ENCODE assay signal across 19 cellular contexts in the genomic region with DNA sequence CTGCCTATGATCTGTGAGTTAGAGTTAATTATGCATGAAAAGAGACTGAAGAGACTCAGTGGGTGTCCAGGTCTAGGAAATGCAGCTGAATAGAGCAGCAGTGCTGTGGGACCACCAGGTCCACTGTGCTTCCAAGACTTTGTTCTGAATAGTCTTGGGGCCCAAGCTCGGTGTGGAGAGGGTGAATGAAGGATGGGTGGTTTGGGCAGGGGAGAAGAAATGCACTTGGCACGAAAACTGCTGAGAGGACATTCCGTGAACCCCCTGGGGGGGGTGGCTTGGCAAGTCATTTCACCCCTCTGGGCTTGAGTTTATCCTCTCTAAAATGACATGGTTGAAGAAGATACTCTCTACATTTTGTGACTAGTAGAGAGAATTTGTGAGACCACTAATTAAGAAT. TPM values are rescaled to one million over a fixed set of nuclear protein-coding genes. Genes with fewer than 3 reads are reported as not detected.
DNase-seq lines count a peak whose midpoint lies in the region; ATAC-seq and TF ChIP-seq lines count a peak whose summit lies in the region.
"Had no signal": no experiment of that assay in that cellular context is flagged by ENCODE, and none has a peak within 500 bp of the region (broad histone marks: within the 10 kb centered on the region; RNA-seq: fewer than 3 reads in every experiment).

No MANE protein-coding gene starts in this region.

- peaks cover 0 to 4% of the 10 kb centered on the region in 2 donors for H3K9me3 Mint-ChIP-seq in activated T-cell treated with anti-CD3 and anti-CD28 coated beads, Interleukin-2, amount 50 U/mL, for 72 hours
- H3K9me3 Mint-ChIP-seq in activated T-helper 2 cell treated with anti-CD3 and anti-CD28 coated beads, Interferon-gamma antibody, Interleukin-2, Interleukin-4, amounts not matched to agents 10 μg/mL and 5 μg/mL and 100 μg/mL, durations not matched to agents 14 hours and 24 hours and 36 hours: no peaks in the 10 kb centered on the region

- peaks cover 4% of the 10 kb centered on the region for H3K79me1 ChIP-seq in trophoblast cell (ENCODE audit: low read length)

- peaks cover 29% of the 10 kb centered on the region for H3K4me1 Mint-ChIP-seq in activated T-cell treated with anti-CD3 and anti-CD28 coated beads, Interleukin-2, amount 50 U/mL, for 72 hours (ENCODE audit: low read depth)
- peaks cover 17% of the 10 kb centered on the region for H3K4me1 Mint-ChIP-seq in activated T-helper 2 cell treated with anti-CD3 and anti-CD28 coated beads, Interferon-gamma antibody, Interleukin-2, Interleukin-4, amounts not matched to agents 10 μg/mL and 5 μg/mL and 100 μg/mL, durations not matched to agents 14 hours and 24 hours and 36 hours (ENCODE audit: low read depth)

- H3K4me1 ChIP-seq in KMS-11 (ENCODE audit: low read depth, poor library complexity, severe bottlenecking) (peaks cover 47% of the 10 kb centered on the region), trophoblast cell (ENCODE audit: control insufficient read depth in 1 of 2, insufficient read depth in 2 of 2, low read length in 2 of 2) (peaks cover 0 to 5% of the 10 kb centered on the region in 2 experiments), PC-3 (ENCODE audit: insufficient read depth, low read length) (no peaks in the 10 kb centered on the region)
- H3K4me1 ChIP-seq: sigmoid colon, vagina had no signal

- H3K27ac ChIP-seq in KMS-11 (peak overlapping the region; percentile 99), trophoblast cell (ENCODE audit: low read depth, low read length) (no peak overlapping the region), PC-3 (ENCODE audit: low read length) (no peak overlapping the region), dorsolateral prefrontal cortex (no peak overlapping the region)
- H3K27ac ChIP-seq: vagina had no signal

- no peak overlapping the region for H3K4ac ChIP-seq in trophoblast cell (ENCODE audit: low read depth, low read length)

- DNase-seq in activated T-cell treated with anti-CD3 and anti-CD28 coated beads, Interleukin-2, amount 50 U/mL, for 72 hours: peak in 1 of 2 donors; percentile 37
- DNase-seq in activated T-cell treated with anti-CD3 and anti-CD28 coated beads for 4 hours: no peak
- no peak for DNase-seq in activated T-helper 2 cell treated with anti-CD3 and anti-CD28 coated beads, Interferon-gamma antibody, Interleukin-2, Interleukin-4, amounts not matched to agents 10 μg/mL and 5 μg/mL and 100 μg/mL, durations not matched to agents 14 hours and 24 hours and 36 hours (ENCODE audit: low spot score)
- no peak for DNase-seq in trophoblast cell
- no peak for DNase-seq in PC-3
- DNase-seq in dorsolateral prefrontal cortex: no peak
- DNase-seq: activated CD4-positive, CD25-positive, alpha-beta regulatory T cell; amygdala; effector CD4-positive, alpha-beta T cell; esophagus squamous epithelium; GOT3; NCI-H1436 treated with DMSO at 0.1 percent for 48 hours; NCI-H446; Right ventricle myocardium superior; sigmoid colon; substantia nigra had no signal

- ATAC-seq in activated T-cell treated with anti-CD3 and anti-CD28 coated beads, Interleukin-2, amount 50 U/mL, for 72 hours (replicated peaks in 1 of 2): peak in 1 of 2 donors; percentile 6
- no peak for ATAC-seq in PC-3
- ATAC-seq in GM19467 (IDR thresholded peaks at IDR 0.05; ENCODE audit: unreplicated experiment): no peak

- H3K27me3 ChIP-seq in KMS-11 (ENCODE audit: insufficient read depth, low read depth) (no peaks in the 10 kb centered on the region), trophoblast cell (ENCODE audit: insufficient read depth, low read length) (no peaks in the 10 kb centered on the region), PC-3 (ENCODE audit: low read length) (no peaks in the 10 kb centered on the region), dorsolateral prefrontal cortex (no peaks in the 10 kb centered on the region)
- H3K27me3 ChIP-seq: esophagus squamous epithelium, sigmoid colon, vagina had no signal

- no peak overlapping the region for H2BK5ac ChIP-seq in trophoblast cell (ENCODE audit: low read depth, low read length, poor library complexity)

- no peaks in the 10 kb centered on the region for H3K27me3 Mint-ChIP-seq in activated T-cell treated with anti-CD3 and anti-CD28 coated beads, Interleukin-2, amount 50 U/mL, for 72 hours (ENCODE audit: low read depth)
- no peaks in the 10 kb centered on the region for H3K27me3 Mint-ChIP-seq in activated T-helper 2 cell treated with anti-CD3 and anti-CD28 coated beads, Interferon-gamma antibody, Interleukin-2, Interleukin-4, amounts not matched to agents 10 μg/mL and 5 μg/mL and 100 μg/mL, durations not matched to agents 14 hours and 24 hours and 36 hours (ENCODE audit: low read depth)

- H3K9ac ChIP-seq in KMS-11 (peak overlapping the region; percentile 78; the same call in 1 of the 2 replicates), trophoblast cell (ENCODE audit: low read length) (no peak overlapping the region), PC-3 (ENCODE audit: low read length) (no peak overlapping the region)

- H3K4me3 Mint-ChIP-seq in activated T-cell treated with anti-CD3 and anti-CD28 coated beads, Interleukin-2, amount 50 U/mL, for 72 hours: peak overlapping the region; percentile 59 to 61
- no peak overlapping the region for H3K4me3 Mint-ChIP-seq in activated T-helper 2 cell treated with anti-CD3 and anti-CD28 coated beads, Interferon-gamma antibody, Interleukin-2, Interleukin-4, amounts not matched to agents 10 μg/mL and 5 μg/mL and 100 μg/mL, durations not matched to agents 14 hours and 24 hours and 36 hours (ENCODE audit: low read depth)

- H3K36me3 ChIP-seq in KMS-11 (ENCODE audit: insufficient read depth) (no peaks in the 10 kb centered on the region), trophoblast cell (ENCODE audit: control insufficient read depth in 1 of 2, insufficient read depth in 2 of 2, low read length in 2 of 2) (peaks cover 0 to 2% of the 10 kb centered on the region in 2 experiments), PC-3 (ENCODE audit: low read depth, low read length) (no peaks in the 10 kb centered on the region)
- H3K36me3 ChIP-seq: esophagus squamous epithelium, sigmoid colon, vagina had no signal

- H4K20me1 ChIP-seq in KMS-11 (ENCODE audit: insufficient read depth): no peaks in the 10 kb centered on the region
- H4K20me1 ChIP-seq in PC-3 (ENCODE audit: low read length): no peaks in the 10 kb centered on the region

- no peaks in the 10 kb centered on the region for H3K9me2 ChIP-seq in PC-3 (replicated peaks; ENCODE audit: low read length)

- H3K9me3 ChIP-seq in trophoblast cell (ENCODE audit: insufficient read depth, low read depth, low read length): peaks cover 2% of the 10 kb centered on the region
- no peaks in the 10 kb centered on the region for H3K9me3 ChIP-seq in PC-3 (ENCODE audit: low read length)
- H3K9me3 ChIP-seq: esophagus squamous epithelium, sigmoid colon, vagina had no signal

- H3F3A ChIP-seq in PC-3 (ENCODE audit: low read length, unreplicated experiment): no peaks in the 10 kb centered on the region

- H4K91ac ChIP-seq in trophoblast cell (ENCODE audit: low read depth, low read length): peak overlapping the region; percentile 35

- H3K4me2 ChIP-seq in KMS-11: peak overlapping the region; percentile 97
- no peak overlapping the region for H3K4me2 ChIP-seq in trophoblast cell (ENCODE audit: low read length)
- H3K4me2 ChIP-seq in PC-3 (ENCODE audit: low read length): no peak overlapping the region

- WGBS in trophoblast cell (ENCODE audit: extremely low coverage, insufficient coverage, insufficient read length): no CpG with 5 or more reads among the region's 3 CpGs

- peak overlapping the region; percentile 8 for H2BK12ac ChIP-seq in trophoblast cell (ENCODE audit: low read length)

- H4K12ac ChIP-seq in trophoblast cell (ENCODE audit: low read depth, low read length): no peak overlapping the region

- no peak overlapping the region for H3K18ac ChIP-seq in trophoblast cell (ENCODE audit: low read length)

- H2AFZ ChIP-seq in KMS-11 (ENCODE audit: low read depth) (peak overlapping the region; percentile 87), trophoblast cell (ENCODE audit: insufficient read depth, low read length, poor library complexity) (no peak overlapping the region), PC-3 (ENCODE audit: low read length) (no peak overlapping the region)

- H3K27ac Mint-ChIP-seq in activated T-cell treated with anti-CD3 and anti-CD28 coated beads, Interleukin-2, amount 50 U/mL, for 72 hours: peak overlapping the region; percentile 94
- peak overlapping the region; percentile 85 for H3K27ac Mint-ChIP-seq in activated T-helper 2 cell treated with anti-CD3 and anti-CD28 coated beads, Interferon-gamma antibody, Interleukin-2, Interleukin-4, amounts not matched to agents 10 μg/mL and 5 μg/mL and 100 μg/mL, durations not matched to agents 14 hours and 24 hours and 36 hours

- H4K8ac ChIP-seq in trophoblast cell (ENCODE audit: low read depth, low read length): no peak overlapping the region

- H3K36me3 Mint-ChIP-seq in activated T-cell treated with anti-CD3 and anti-CD28 coated beads, Interleukin-2, amount 50 U/mL, for 72 hours (ENCODE audit: insufficient read depth in 2 of 2): peaks cover 0 to 4% of the 10 kb centered on the region in 2 donors
- peaks cover 3% of the 10 kb centered on the region for H3K36me3 Mint-ChIP-seq in activated T-helper 2 cell treated with anti-CD3 and anti-CD28 coated beads, Interferon-gamma antibody, Interleukin-2, Interleukin-4, amounts not matched to agents 10 μg/mL and 5 μg/mL and 100 μg/mL, durations not matched to agents 14 hours and 24 hours and 36 hours (ENCODE audit: low read depth)

- no TSS peak for BruUV-seq in PC-3 (replicated peaks; lab: Mats Ljungman, UMichigan)

- H3K79me2 ChIP-seq in KMS-11 (ENCODE audit: insufficient read depth, low read depth) (no peaks in the 10 kb centered on the region), trophoblast cell (ENCODE audit: control insufficient read depth, insufficient read depth, low read length, poor library complexity) (no peaks in the 10 kb centered on the region), PC-3 (ENCODE audit: low read length) (no peaks in the 10 kb centered on the region)

- no peak for TF ChIP-seq CTCF in KMS-11 (conservative IDR thresholded peaks at IDR 0.05; ENCODE audit: low read depth, low read length)
- TF ChIP-seq CTCF in PC-3 (conservative IDR thresholded peaks at IDR 0.05; ENCODE audit: low read depth, low read length): no peak
- TF ChIP-seq CTCF in dorsolateral prefrontal cortex (IDR thresholded peaks at IDR 0.05 in 54 of 56, conservative IDR thresholded peaks at IDR 0.05 in 2 of 56; ENCODE audit: low read depth in 1 of 56, partially characterized antibody in 56 of 56): no peak

- no peak overlapping the region for H3K23ac ChIP-seq in trophoblast cell (ENCODE audit: low read length)

- CTCF ChIA-PET in PC-3 (lab: Charles Lee): no interaction called here

- POLR2A ChIA-PET in PC-3 (lab: Charles Lee; ENCODE audit: unreplicated experiment): no interaction called here

- peak overlapping the region; percentile 60 for H2BK120ac ChIP-seq in trophoblast cell (ENCODE audit: insufficient read depth, low read length, poor library complexity)

- intact Hi-C loops in activated T-helper 2 cell treated with anti-CD3 and anti-CD28 coated beads, Interferon-gamma antibody, Interleukin-2, Interleukin-4, amounts not matched to agents 10 μg/mL and 5 μg/mL and 100 μg/mL, durations not matched to agents 14 hours and 24 hours and 36 hours (cut with micrococcal nuclease): loop anchor here (2.0 to 5.0 kb wide), 2 partner anchors 93 to 102 kb away; a partner anchor contains a TSS
- intact Hi-C loops in PC-3 (cut with micrococcal nuclease) (no loop called here), dorsolateral prefrontal cortex (cut with DNase I) (no loop called here)

- H2AK5ac ChIP-seq in trophoblast cell (ENCODE audit: low read length): no peak overlapping the region

- H3K4me3 ChIP-seq in KMS-11 (IDR thresholded peaks at IDR 0.05; ENCODE audit: insufficient read depth, low read depth, low read length): no peak overlapping the region
- H3K4me3 ChIP-seq in trophoblast cell (ENCODE audit: low read depth, low read length): no peak overlapping the region
- no peak overlapping the region for H3K4me3 ChIP-seq in PC-3 (ENCODE audit: low read length)
- no peak overlapping the region for H3K4me3 ChIP-seq in dorsolateral prefrontal cortex
- H3K4me3 ChIP-seq: esophagus squamous epithelium, sigmoid colon, vagina had no signal

- no peak overlapping the region for H3K14ac ChIP-seq in trophoblast cell (ENCODE audit: low read length)

RNA-seq across cellular contexts. Expression of a gene that starts 36.0 kb away (rescaled TPM):
- 10 to 100 TPM; 72.3 to 73.2 TPM for total RNA-seq in activated T-cell treated with anti-CD3 and anti-CD28 coated beads, Interleukin-2, amount 50 U/mL, for 72 hours
- 80.1 and 81.5 TPM in 2 replicates for total RNA-seq in activated T-helper 2 cell treated with anti-CD3 and anti-CD28 coated beads, Interferon-gamma antibody, Interleukin-2, Interleukin-4, amounts not matched to agents 10 μg/mL and 5 μg/mL and 100 μg/mL, durations not matched to agents 14 hours and 24 hours and 36 hours
- polyA plus RNA-seq in trophoblast cell (2013): 87.4 and 93.1 TPM in 2 replicates
- total RNA-seq in PC-3 (2014; rRNA removed) (46.2 and 55.5 TPM in 2 replicates), dorsolateral prefrontal cortex (10 to 100 TPM; 44.5 to 71.5 (median 53.5) TPM)
